In genomic region chr6:128397996-128398395, GRCh38 we compare ENCODE assay signal across 22 cellular contexts.
"Had no signal": no experiment of that assay in that cellular context is flagged by ENCODE, and none has a peak within 500 bp of the region (broad histone marks: within the 10 kb centered on the region; RNA-seq: fewer than 3 reads in every experiment).

No MANE protein-coding gene starts in this region.

- H3K36me3 ChIP-seq: left lung, neural progenitor cell, sigmoid colon, thoracic aorta, upper lobe of left lung had no signal

- ATAC-seq: left lung; stimulated activated naive B cell treated with anti-CD40 and anti-IgM and Interleukin-4, amounts not matched to agents 10 μg/mL and 1 μg/mL and 100 μg/mL, for 72 hours had no signal

- H3K4me3 ChIP-seq: coronary artery, esophagus muscularis mucosa, left lung, lung, neural progenitor cell, sigmoid colon, thoracic aorta, upper lobe of left lung had no signal

- H3K4me2 ChIP-seq: neural progenitor cell had no signal

- H3K4me1 ChIP-seq: neural progenitor cell, upper lobe of left lung had no signal

- H3K36me3 Mint-ChIP-seq: activated CD4-positive, alpha-beta memory T cell treated with anti-CD3 and anti-CD28 coated beads for 36 hours; activated naive CD8-positive, alpha-beta T cell treated with anti-CD3 and anti-CD28 coated beads, Interleukin-2, amount 10 ng/mL, durations not matched to agents 7 days and 5 days; immature natural killer cell; naive B cell; stimulated activated naive B cell treated with anti-CD40 and anti-IgM and Interleukin-4, amounts not matched to agents 10 μg/mL and 1 μg/mL and 100 μg/mL, for 72 hours had no signal

- H3K9me3 ChIP-seq: esophagus muscularis mucosa, left lung, sigmoid colon, thoracic aorta, upper lobe of left lung had no signal

- H3K27ac Mint-ChIP-seq: activated CD4-positive, alpha-beta memory T cell treated with anti-CD3 and anti-CD28 coated beads for 36 hours; activated naive CD4-positive, alpha-beta T cell treated with anti-CD3 and anti-CD28 coated beads for 36 hours; activated naive CD8-positive, alpha-beta T cell treated with anti-CD3 and anti-CD28 coated beads, Interleukin-2, amount 10 ng/mL, durations not matched to agents 7 days and 5 days; immature natural killer cell; naive B cell; neural progenitor cell; stimulated activated naive B cell treated with anti-CD40 and anti-IgM and Interleukin-4, amounts not matched to agents 10 μg/mL and 1 μg/mL and 100 μg/mL, for 72 hours had no signal

- H3K4me1 Mint-ChIP-seq: immature natural killer cell; naive B cell; neural progenitor cell; stimulated activated naive B cell treated with anti-CD40 and anti-IgM and Interleukin-4, amounts not matched to agents 10 μg/mL and 1 μg/mL and 100 μg/mL, for 72 hours had no signal

- H3K27ac ChIP-seq: coronary artery, esophagus muscularis mucosa, left lung, neural progenitor cell, sigmoid colon, thoracic aorta, upper lobe of left lung had no signal

- DNase-seq: activated CD4-positive, alpha-beta memory T cell treated with anti-CD3 and anti-CD28 coated beads for 36 hours; activated CD4-positive, alpha-beta T cell treated with anti-CD3 and anti-CD28 coated beads for 48 hours; activated effector memory CD4-positive, alpha-beta T cell treated with Interleukin-2 at 50 U/mL for 16 hours; activated naive CD4-positive, alpha-beta T cell treated with anti-CD3 and anti-CD28 coated beads for 36 hours; activated naive CD8-positive, alpha-beta T cell treated with anti-CD3 and anti-CD28 coated beads, Interleukin-2, amount 10 ng/mL, durations not matched to agents 7 days and 5 days; activated T-cell treated with anti-CD3 and anti-CD28 coated beads, Interleukin-2, amount 50 U/mL, for 48 hours; amygdala; immature natural killer cell; left lung; naive B cell; retina; sigmoid colon; stimulated activated CD4-positive, alpha-beta T cell treated with anti-CD3 and anti-CD28 coated beads, Interleukin-2, amount 100 ng/mL, for 48 hours; stimulated activated CD8-positive, alpha-beta memory T cell treated with anti-CD3 and anti-CD28 coated beads, Interleukin-4, amount 100 ng/mL, for 48 hours; stimulated activated naive B cell treated with anti-CD40 and anti-IgM and Interleukin-4, amounts not matched to agents 10 μg/mL and 1 μg/mL and 100 μg/mL, for 72 hours; T1000; upper lobe of left lung had no signal

- H3K4me3 Mint-ChIP-seq: activated CD4-positive, alpha-beta memory T cell treated with anti-CD3 and anti-CD28 coated beads for 36 hours; activated naive CD4-positive, alpha-beta T cell treated with anti-CD3 and anti-CD28 coated beads for 36 hours; activated naive CD8-positive, alpha-beta T cell treated with anti-CD3 and anti-CD28 coated beads, Interleukin-2, amount 10 ng/mL, durations not matched to agents 7 days and 5 days; immature natural killer cell; naive B cell; neural progenitor cell; stimulated activated naive B cell treated with anti-CD40 and anti-IgM and Interleukin-4, amounts not matched to agents 10 μg/mL and 1 μg/mL and 100 μg/mL, for 72 hours had no signal

- H2AFZ ChIP-seq: neural progenitor cell had no signal

- H3K27me3 ChIP-seq: esophagus muscularis mucosa, left lung, neural progenitor cell, sigmoid colon, upper lobe of left lung had no signal

- H3K27me3 Mint-ChIP-seq: activated CD4-positive, alpha-beta memory T cell treated with anti-CD3 and anti-CD28 coated beads for 36 hours; activated naive CD8-positive, alpha-beta T cell treated with anti-CD3 and anti-CD28 coated beads, Interleukin-2, amount 10 ng/mL, durations not matched to agents 7 days and 5 days; naive B cell had no signal

- H3K9me3 Mint-ChIP-seq: activated CD4-positive, alpha-beta memory T cell treated with anti-CD3 and anti-CD28 coated beads for 36 hours; activated naive CD4-positive, alpha-beta T cell treated with anti-CD3 and anti-CD28 coated beads for 36 hours; activated naive CD8-positive, alpha-beta T cell treated with anti-CD3 and anti-CD28 coated beads, Interleukin-2, amount 10 ng/mL, durations not matched to agents 7 days and 5 days; immature natural killer cell; naive B cell; neural progenitor cell; stimulated activated naive B cell treated with anti-CD40 and anti-IgM and Interleukin-4, amounts not matched to agents 10 μg/mL and 1 μg/mL and 100 μg/mL, for 72 hours had no signal
